15 cellular contexts compared by ENCODE assay signal in the genomic region with DNA sequence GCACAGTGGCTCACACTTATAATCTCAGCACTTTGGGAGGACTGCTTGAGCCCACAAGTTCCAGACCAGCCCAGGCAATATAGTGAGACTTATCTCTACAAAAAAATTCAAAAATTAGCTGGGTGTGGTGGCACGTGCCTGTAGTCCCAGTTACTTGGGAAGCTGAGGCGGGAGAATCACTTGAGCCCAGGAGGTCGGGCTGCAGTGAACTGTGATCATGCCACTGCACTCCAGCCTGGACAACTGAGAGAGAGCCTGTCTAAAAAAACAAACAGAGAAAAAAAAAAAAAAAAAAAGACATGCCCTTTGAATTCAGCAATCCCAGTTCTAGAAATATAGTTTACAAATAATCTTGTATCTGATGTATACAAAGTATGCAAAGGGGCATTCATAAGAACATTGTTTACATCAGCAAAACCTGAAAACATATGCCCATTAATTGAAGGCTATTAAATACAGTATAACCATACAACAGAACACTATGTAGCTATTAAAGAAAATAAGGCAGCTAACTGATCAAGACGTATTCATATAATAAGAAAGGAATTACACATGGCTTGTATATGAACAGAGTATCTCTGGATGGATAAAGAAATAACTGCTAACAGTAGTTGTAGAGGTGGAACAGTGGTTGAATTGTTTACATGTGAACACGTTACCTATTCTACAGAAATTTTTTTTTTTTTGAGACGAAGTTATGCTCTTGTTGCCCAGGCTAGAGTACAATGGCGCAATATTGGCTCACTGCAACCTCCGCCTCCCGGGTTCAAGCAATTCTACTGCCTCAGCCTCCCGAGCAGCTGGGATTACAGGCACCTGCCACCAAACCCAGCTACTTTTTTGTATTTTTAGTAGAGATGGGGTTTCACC. TPM values are rescaled to one million over a fixed set of nuclear protein-coding genes. Genes with fewer than 3 reads are reported as not detected.
DNase-seq lines count a peak whose midpoint lies in the region; ATAC-seq and TF ChIP-seq lines count a peak whose summit lies in the region.
"Had no signal": no experiment of that assay in that cellular context is flagged by ENCODE, and none has a peak within 500 bp of the region (broad histone marks: within the 10 kb centered on the region; RNA-seq: fewer than 3 reads in every experiment).

No MANE protein-coding gene starts in this region.

- no peak overlapping the region for H3K4me3 ChIP-seq in skeletal muscle tissue (ENCODE audit: low read length in 3 of 3)
- H3K4me3 ChIP-seq: lower lobe of right lung had no signal

- DNase-seq in activated CD8-positive, alpha-beta T cell treated with anti-CD3 and anti-CD28 coated beads for 36 hours: no peak
- DNase-seq in activated CD8-positive, alpha-beta T cell treated with anti-CD3 and anti-CD28 coated beads, Interleukin-2, amount 10 ng/mL, durations not matched to agents 7 days and 5 days: no peak
- DNase-seq in RWPE1 (ENCODE audit: low spot score): no peak
- DNase-seq in glutamatergic neuron: no peak
- no peak for DNase-seq in GM03348 (ENCODE audit: low spot score)
- no peak for DNase-seq in SKM-1 treated with dmso at 0.1 percent for 144 hours (lab: John Stamatoyannopoulos, UW; ENCODE audit: unreplicated experiment)
- DNase-seq in activated CD4-positive, CD25-positive, alpha-beta regulatory T cell (lab: John Stamatoyannopoulos, UW): no peak
- DNase-seq: 8988T; DMS53; effector memory CD4-positive, alpha-beta T cell; lower lobe of right lung; NCI-H1694; NCI-H345 had no signal

- H3K27me3 Mint-ChIP-seq in activated CD8-positive, alpha-beta T cell treated with anti-CD3 and anti-CD28 coated beads for 36 hours: no peaks in the 10 kb centered on the region
- no peaks in the 10 kb centered on the region for H3K27me3 Mint-ChIP-seq in activated CD8-positive, alpha-beta T cell treated with anti-CD3 and anti-CD28 coated beads, Interleukin-2, amount 10 ng/mL, durations not matched to agents 7 days and 5 days (ENCODE audit: low read depth)
- H3K27me3 Mint-ChIP-seq in glutamatergic neuron (ENCODE audit: unreplicated experiment): peaks cover 7% of the 10 kb centered on the region

- H3K27ac ChIP-seq in RWPE1 (peak overlapping the region; percentile 56), skeletal muscle tissue (ENCODE audit: low read depth, low read length) (peak overlapping the region; percentile 65)

- H3K4me1 Mint-ChIP-seq in activated CD8-positive, alpha-beta T cell treated with anti-CD3 and anti-CD28 coated beads for 36 hours (ENCODE audit: low read depth): peaks cover 68% of the 10 kb centered on the region
- H3K4me1 Mint-ChIP-seq in activated CD8-positive, alpha-beta T cell treated with anti-CD3 and anti-CD28 coated beads, Interleukin-2, amount 10 ng/mL, durations not matched to agents 7 days and 5 days (ENCODE audit: low read depth): peaks cover 50% of the 10 kb centered on the region
- H3K4me1 Mint-ChIP-seq in glutamatergic neuron (ENCODE audit: low read depth, unreplicated experiment): peaks cover 42% of the 10 kb centered on the region

- POLR2A ChIA-PET in activated CD8-positive, alpha-beta T cell treated with anti-CD3 and anti-CD28 coated beads for 36 hours (lab: Charles Lee): interaction anchor here (1.0 to 1.3 kb wide), 2 partner anchors 11 to 34 kb away, joined by 4 read pairs; no protein-coding TSS in a partner anchor
- POLR2A ChIA-PET in activated CD8-positive, alpha-beta T cell treated with anti-CD3 and anti-CD28 coated beads, Interleukin-2, amount 10 ng/mL, durations not matched to agents 7 days and 5 days (lab: Charles Lee): no interaction called here
- POLR2A ChIA-PET in RWPE1 (lab: Yijun Ruan, JAX; ENCODE audit: low non-redundant PET): no interaction called here

- no peaks in the 10 kb centered on the region for H3K9me3 Mint-ChIP-seq in activated CD8-positive, alpha-beta T cell treated with anti-CD3 and anti-CD28 coated beads for 36 hours
- H3K9me3 Mint-ChIP-seq in activated CD8-positive, alpha-beta T cell treated with anti-CD3 and anti-CD28 coated beads, Interleukin-2, amount 10 ng/mL, durations not matched to agents 7 days and 5 days (ENCODE audit: insufficient read depth): no peaks in the 10 kb centered on the region
- peaks cover 3% of the 10 kb centered on the region for H3K9me3 Mint-ChIP-seq in glutamatergic neuron (ENCODE audit: unreplicated experiment)
- H3K9me3 Mint-ChIP-seq: stimulated activated effector memory CD8-positive, alpha-beta T cell treated with anti-CD3 and anti-CD28 coated beads, Interleukin-12 subunit alpha, Interleukin-12 subunit beta, amount 100 ng/mL, for 72 hours had no signal

- no peak overlapping the region for H3K4me3 Mint-ChIP-seq in activated CD8-positive, alpha-beta T cell treated with anti-CD3 and anti-CD28 coated beads for 36 hours
- H3K4me3 Mint-ChIP-seq in activated CD8-positive, alpha-beta T cell treated with anti-CD3 and anti-CD28 coated beads, Interleukin-2, amount 10 ng/mL, durations not matched to agents 7 days and 5 days: no peak overlapping the region
- H3K4me3 Mint-ChIP-seq in glutamatergic neuron (ENCODE audit: unreplicated experiment): no peak overlapping the region
- H3K4me3 Mint-ChIP-seq: stimulated activated effector memory CD8-positive, alpha-beta T cell treated with anti-CD3 and anti-CD28 coated beads, Interleukin-12 subunit alpha, Interleukin-12 subunit beta, amount 100 ng/mL, for 72 hours had no signal

- CTCF ChIA-PET in activated CD8-positive, alpha-beta T cell treated with anti-CD3 and anti-CD28 coated beads for 36 hours (lab: Charles Lee): interaction anchor here (0.6 to 1.5 kb wide), 6 partner anchors 8 to 55 kb away, joined by 3 to 6 read pairs (median 4); no protein-coding TSS in a partner anchor
- CTCF ChIA-PET in activated CD8-positive, alpha-beta T cell treated with anti-CD3 and anti-CD28 coated beads, Interleukin-2, amount 10 ng/mL, durations not matched to agents 7 days and 5 days (lab: Charles Lee): interaction anchor here (1.2 to 2.9 kb wide), 3 partner anchors 10 to 36 kb away, joined by 4 to 9 read pairs (median 7); a partner anchor contains a TSS
- CTCF ChIA-PET in RWPE1 (lab: Yijun Ruan, JAX): no interaction called here

- H3K4me1 ChIP-seq in skeletal muscle tissue (ENCODE audit: control insufficient read depth in 3 of 3, insufficient read depth in 3 of 3, low read length in 3 of 3): peaks cover 47 to 54% (median 49%) of the 10 kb centered on the region in 3 donors

- peaks cover 6% of the 10 kb centered on the region for H3K36me3 Mint-ChIP-seq in activated CD8-positive, alpha-beta T cell treated with anti-CD3 and anti-CD28 coated beads for 36 hours (ENCODE audit: low read depth)
- H3K36me3 Mint-ChIP-seq in activated CD8-positive, alpha-beta T cell treated with anti-CD3 and anti-CD28 coated beads, Interleukin-2, amount 10 ng/mL, durations not matched to agents 7 days and 5 days (ENCODE audit: low read depth): peaks cover 12% of the 10 kb centered on the region
- H3K36me3 Mint-ChIP-seq in glutamatergic neuron (ENCODE audit: unreplicated experiment): no peaks in the 10 kb centered on the region

- no peak for TF ChIP-seq CTCF in activated CD8-positive, alpha-beta T cell treated with anti-CD3 and anti-CD28 coated beads for 36 hours (IDR thresholded peaks at IDR 0.05)
- TF ChIP-seq CTCF in RWPE1 (conservative IDR thresholded peaks at IDR 0.05; ENCODE audit: low read depth) (no peak), glutamatergic neuron (IDR thresholded peaks at IDR 0.05; ENCODE audit: partially characterized antibody, unreplicated experiment) (no peak)

- no peak for ATAC-seq in activated CD8-positive, alpha-beta T cell treated with anti-CD3 and anti-CD28 coated beads for 36 hours
- ATAC-seq in activated CD8-positive, alpha-beta T cell treated with anti-CD3 and anti-CD28 coated beads, Interleukin-2, amount 10 ng/mL, durations not matched to agents 7 days and 5 days: no peak
- ATAC-seq: lower lobe of right lung; stimulated activated effector memory CD8-positive, alpha-beta T cell treated with anti-CD3 and anti-CD28 coated beads, Interleukin-12 subunit alpha, Interleukin-12 subunit beta, amount 100 ng/mL, for 72 hours had no signal

- no peaks in the 10 kb centered on the region for H3K9me3 ChIP-seq in skeletal muscle tissue (ENCODE audit: control insufficient read depth in 3 of 3, low read length in 3 of 3)
- H3K9me3 ChIP-seq: lower lobe of right lung had no signal

- peak overlapping the region; percentile 55 for H3K27ac Mint-ChIP-seq in activated CD8-positive, alpha-beta T cell treated with anti-CD3 and anti-CD28 coated beads for 36 hours
- H3K27ac Mint-ChIP-seq in activated CD8-positive, alpha-beta T cell treated with anti-CD3 and anti-CD28 coated beads, Interleukin-2, amount 10 ng/mL, durations not matched to agents 7 days and 5 days: no peak overlapping the region
- peak overlapping the region; percentile 64 for H3K27ac Mint-ChIP-seq in glutamatergic neuron (ENCODE audit: unreplicated experiment)

- intact Hi-C loops in activated CD8-positive, alpha-beta T cell treated with anti-CD3 and anti-CD28 coated beads for 36 hours (cut with micrococcal nuclease): loop anchor here (5.0 kb wide), 1 partner anchor 35 kb away; a partner anchor contains a TSS

- no peak overlapping the region for H3K9ac ChIP-seq in skeletal muscle tissue (ENCODE audit: low read depth in 1 of 3, low read length in 3 of 3)

- no peaks in the 10 kb centered on the region for H3K36me3 ChIP-seq in skeletal muscle tissue (ENCODE audit: control insufficient read depth in 3 of 3, insufficient read depth in 3 of 3, low read length in 3 of 3)
- H3K36me3 ChIP-seq: lower lobe of right lung had no signal

- no peaks in the 10 kb centered on the region for H3K27me3 ChIP-seq in skeletal muscle tissue (ENCODE audit: control insufficient read depth in 3 of 3, insufficient read depth in 3 of 3, low read length in 3 of 3)

RNA-seq across cellular contexts. Expression of a gene that starts 35.7 kb away (rescaled TPM):
- 100 to 1,000 TPM; 120 to 122 TPM for total RNA-seq in activated CD8-positive, alpha-beta T cell treated with anti-CD3 and anti-CD28 coated beads for 36 hours
- 100 to 1,000 TPM; 104 to 111 TPM for total RNA-seq in activated CD8-positive, alpha-beta T cell treated with anti-CD3 and anti-CD28 coated beads, Interleukin-2, amount 10 ng/mL, durations not matched to agents 7 days and 5 days
- total RNA-seq in glutamatergic neuron (ENCODE audit: unreplicated experiment) (261 TPM), skeletal muscle tissue (74.6 TPM)

RNA-seq across cellular contexts. Expression of a gene that starts 48.2 kb away (rescaled TPM):
- total RNA-seq in activated CD8-positive, alpha-beta T cell treated with anti-CD3 and anti-CD28 coated beads for 36 hours: 10 to 100 TPM; 44.1 to 46.7 TPM
- total RNA-seq in activated CD8-positive, alpha-beta T cell treated with anti-CD3 and anti-CD28 coated beads, Interleukin-2, amount 10 ng/mL, durations not matched to agents 7 days and 5 days: 10 to 100 TPM; 44.5 to 44.7 TPM
- total RNA-seq in glutamatergic neuron (ENCODE audit: unreplicated experiment): 27.5 TPM
- 18.8 TPM for total RNA-seq in skeletal muscle tissue
